8 cellular contexts compared by ENCODE assay signal in the genomic region with DNA sequence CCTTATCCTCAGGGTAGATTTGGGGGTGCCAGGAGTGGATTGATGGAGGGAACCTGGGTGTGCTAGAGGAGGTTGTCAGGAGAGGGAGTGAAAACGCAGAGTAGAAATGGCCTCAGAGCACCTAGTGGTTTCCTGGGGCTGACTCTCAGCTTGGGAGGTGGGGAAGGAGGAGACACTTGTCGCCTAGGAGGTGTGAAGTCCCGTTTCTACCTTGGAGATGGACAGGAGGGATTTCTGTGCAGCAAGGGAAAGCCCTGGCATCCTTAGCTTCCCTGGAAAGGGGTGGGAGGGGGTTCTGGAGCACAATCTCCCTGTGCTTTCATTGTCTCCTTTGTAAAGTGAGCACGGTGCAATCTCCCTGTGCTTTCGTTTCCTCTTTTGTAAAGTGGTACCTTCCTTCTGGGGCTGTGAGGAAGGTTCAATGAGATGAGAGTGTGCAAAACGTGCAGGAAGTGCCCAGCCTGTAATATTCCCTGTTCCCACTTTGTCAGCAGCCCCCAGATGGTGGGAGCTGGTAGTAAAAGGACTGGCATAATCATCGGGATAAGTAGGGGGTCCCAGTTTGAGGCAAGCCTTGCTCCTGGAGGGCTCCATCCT. TPM values are rescaled to one million over a fixed set of nuclear protein-coding genes. Genes with fewer than 3 reads are reported as not detected.
DNase-seq lines count a peak whose midpoint lies in the region; ATAC-seq and TF ChIP-seq lines count a peak whose summit lies in the region.

No MANE protein-coding gene starts in this region.

- H3K9me3 ChIP-seq in adipocyte (ENCODE audit: control insufficient read depth, low read length) = no peaks in the 10 kb centered on the region

- H2AFZ ChIP-seq in ACC112 (ENCODE audit: low read length, unreplicated experiment) = no peak overlapping the region

- H3K27me3 ChIP-seq in ACC112 (ENCODE audit: insufficient read depth, low read length) (no peaks in the 10 kb centered on the region), adipocyte (replicated peaks; ENCODE audit: control insufficient read depth, insufficient read depth, low read length) (no peaks in the 10 kb centered on the region)

- H3K27ac ChIP-seq in ACC112 (ENCODE audit: low read depth, low read length) = no peak overlapping the region

- H3K36me3 ChIP-seq in ACC112 (ENCODE audit: insufficient read depth, low read length) = peaks cover 29% of the 10 kb centered on the region
- no peaks in the 10 kb centered on the region for H3K36me3 ChIP-seq in adipocyte (ENCODE audit: control insufficient read depth, insufficient read depth, low read length, severe bottlenecking)

- H3K4me1 ChIP-seq in ACC112 (ENCODE audit: control insufficient read depth, insufficient read depth, low read length, unreplicated experiment) = peaks cover 16% of the 10 kb centered on the region
- peaks cover 11% of the 10 kb centered on the region for H3K4me1 ChIP-seq in adipocyte (ENCODE audit: control insufficient read depth, insufficient read depth, low read length)

- DNase-seq in adipocyte (ENCODE audit: low read depth) = no peak
- no peak for DNase-seq in NCI-H1930 (lab: John Stamatoyannopoulos, UW)
- DNase-seq in OCI-M2 (lab: John Stamatoyannopoulos, UW; ENCODE audit: unreplicated experiment) = no peak
- no peak for DNase-seq in omental fat pad (ENCODE audit: low spot score)

- peak; percentile 53 for ATAC-seq in GM18867 (IDR thresholded peaks at IDR 0.05; ENCODE audit: unreplicated experiment)
- ATAC-seq in HG03196 (IDR thresholded peaks at IDR 0.05; ENCODE audit: unreplicated experiment) = peak; percentile 48
- ATAC-seq in HG03469 (IDR thresholded peaks at IDR 0.05; ENCODE audit: unreplicated experiment) = no peak
- ATAC-seq in omental fat pad (ENCODE audit: low FRiP score) = no peak

- H3K79me2 ChIP-seq in ACC112 (ENCODE audit: control insufficient read depth, insufficient read depth, low read length, unreplicated experiment) = peaks cover 61% of the 10 kb centered on the region

- H3K4me3 ChIP-seq in ACC112 (ENCODE audit: low read depth, low read length) = peak overlapping the region; percentile 95
- no peak overlapping the region for H3K4me3 ChIP-seq in adipocyte (ENCODE audit: low read length)

- no peak for TF ChIP-seq CTCF in omental fat pad (IDR thresholded peaks at IDR 0.05)

- H3K9ac ChIP-seq in adipocyte (ENCODE audit: low read length) = peak overlapping the region; percentile 17

RNA-seq across cellular contexts. Expression of a gene that starts 1.6 kb away (rescaled TPM):
- 10 to 100 TPM in 3 of 4 donors, 1 to 10 TPM in 1; 5.8 to 46.3 (median 17.7) TPM for total RNA-seq in omental fat pad

RNA-seq across cellular contexts. Expression of a gene that starts 33.1 kb away (rescaled TPM):
- total RNA-seq in omental fat pad = 100 to 1,000 TPM in 1 of 4 donors, 10 to 100 TPM in 3; 22.8 to 111 (median 29.1) TPM

RNA-seq across cellular contexts. Expression of a gene that starts 38.5 kb away (rescaled TPM):
- 10 to 100 TPM in 3 of 4 donors, 1 to 10 TPM in 1; 8.2 to 41.9 (median 13.2) TPM for total RNA-seq in omental fat pad

Comparison
In these comparisons a context has a peak if more than half of its experiments do, and no peak if none do; other contexts are left out.
1. ATAC-seq: peak in GM18867 (single experiment) and HG03196 (single experiment); none in HG03469 (single experiment) and omental fat pad (single experiment).